In the genomic region with DNA sequence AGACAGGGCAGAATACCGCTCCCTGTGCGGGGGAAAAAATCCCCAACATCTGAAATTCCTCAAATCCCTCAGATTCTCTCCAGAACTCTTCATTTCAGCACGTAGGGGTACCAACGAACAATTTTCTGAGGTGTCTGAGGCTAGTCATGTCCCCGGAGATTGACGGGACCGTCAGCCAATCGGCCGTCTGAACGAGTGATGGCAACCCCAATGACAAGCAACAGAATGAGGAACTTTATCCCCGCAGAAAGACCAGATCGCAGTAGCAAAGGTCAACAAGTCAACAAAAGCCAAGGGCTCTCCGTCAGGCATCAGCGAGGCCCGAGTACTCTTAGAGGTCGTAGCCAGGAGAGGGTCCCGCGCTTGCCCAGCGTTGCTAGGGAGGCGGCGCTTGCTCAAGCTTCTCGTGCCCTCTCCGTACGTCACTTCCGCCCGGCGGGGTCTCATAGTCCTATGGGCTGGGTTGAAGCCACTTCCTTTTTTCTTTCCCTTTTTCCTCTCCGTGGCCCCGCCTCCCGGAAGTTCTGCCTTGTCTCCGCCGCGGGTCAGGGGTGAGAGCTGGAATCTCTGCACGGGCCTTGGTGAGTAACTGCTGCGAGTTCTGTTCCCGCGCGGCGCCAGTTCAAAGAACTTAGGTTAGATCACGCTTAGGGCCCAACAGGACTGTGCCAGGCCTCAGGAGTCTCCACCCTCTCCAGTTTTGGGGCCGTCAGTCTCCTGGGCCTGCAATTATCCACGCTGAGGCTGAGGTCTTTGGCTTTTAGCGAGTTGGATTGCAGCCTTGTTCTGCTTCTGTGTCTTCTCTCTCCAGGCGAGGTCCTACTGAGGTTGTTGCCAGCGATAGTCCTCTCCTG, we compare ENCODE assay signal across 8 cellular contexts. TPM values are rescaled to one million over a fixed set of nuclear protein-coding genes. Genes with fewer than 3 reads are reported as not detected.
A peak's percentile ranks its signal among the peaks of the same experiment; 100 is the strongest.
DNase-seq lines count a peak whose midpoint lies in the region; ATAC-seq and TF ChIP-seq lines count a peak whose summit lies in the region.

A gene with protein sequence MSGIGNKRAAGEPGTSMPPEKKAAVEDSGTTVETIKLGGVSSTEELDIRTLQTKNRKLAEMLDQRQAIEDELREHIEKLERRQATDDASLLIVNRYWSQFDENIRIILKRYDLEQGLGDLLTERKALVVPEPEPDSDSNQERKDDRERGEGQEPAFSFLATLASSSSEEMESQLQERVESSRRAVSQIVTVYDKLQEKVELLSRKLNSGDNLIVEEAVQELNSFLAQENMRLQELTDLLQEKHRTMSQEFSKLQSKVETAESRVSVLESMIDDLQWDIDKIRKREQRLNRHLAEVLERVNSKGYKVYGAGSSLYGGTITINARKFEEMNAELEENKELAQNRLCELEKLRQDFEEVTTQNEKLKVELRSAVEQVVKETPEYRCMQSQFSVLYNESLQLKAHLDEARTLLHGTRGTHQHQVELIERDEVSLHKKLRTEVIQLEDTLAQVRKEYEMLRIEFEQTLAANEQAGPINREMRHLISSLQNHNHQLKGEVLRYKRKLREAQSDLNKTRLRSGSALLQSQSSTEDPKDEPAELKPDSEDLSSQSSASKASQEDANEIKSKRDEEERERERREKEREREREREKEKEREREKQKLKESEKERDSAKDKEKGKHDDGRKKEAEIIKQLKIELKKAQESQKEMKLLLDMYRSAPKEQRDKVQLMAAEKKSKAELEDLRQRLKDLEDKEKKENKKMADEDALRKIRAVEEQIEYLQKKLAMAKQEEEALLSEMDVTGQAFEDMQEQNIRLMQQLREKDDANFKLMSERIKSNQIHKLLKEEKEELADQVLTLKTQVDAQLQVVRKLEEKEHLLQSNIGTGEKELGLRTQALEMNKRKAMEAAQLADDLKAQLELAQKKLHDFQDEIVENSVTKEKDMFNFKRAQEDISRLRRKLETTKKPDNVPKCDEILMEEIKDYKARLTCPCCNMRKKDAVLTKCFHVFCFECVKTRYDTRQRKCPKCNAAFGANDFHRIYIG (plus strand): TSS at position 520 of the 854 bp plus-strand sequence. CDS start 1,571 bp downstream, outside the sequence.

- peak within 1 kb of the TSS; percentile 99 for H3K27ac Mint-ChIP-seq in activated naive CD8-positive, alpha-beta T cell

- 0 to 1% methylated on average over 23 to 45 of the region's 45 CpGs for WGBS in testis, 2 donors

- TF ChIP-seq CTCF in GM10248 (IDR thresholded peaks at IDR 0.05; ENCODE audit: control extremely low read depth, extremely low read depth, low read depth, missing control alignments) (no peak), omental fat pad (IDR thresholded peaks at IDR 0.05) (no peak), testis (IDR thresholded peaks at IDR 0.05) (no peak)

- H3K4me3 ChIP-seq in testis = peak within 1 kb of the TSS; percentile 61 to 73

- intact Hi-C loops in testis (cut with DNase I; ENCODE audit: low total_unique reads) = loop anchor here (5.0 kb wide), 1 partner anchor 131 kb away; no protein-coding TSS in a partner anchor

- CTCF ChIA-PET in GM10248 (lab: Yijun Ruan, JAX) = interaction anchor here (0.6 to 2.5 kb wide), 6 partner anchors 11 to 85 kb away, joined by 3 to 16 read pairs (median 4); no protein-coding TSS in a partner anchor

- H3K27me3 ChIP-seq in testis = no peaks in the 10 kb centered on the region

- ATAC-seq in HG02623 (IDR thresholded peaks at IDR 0.05; ENCODE audit: unreplicated experiment) (peak; percentile 97), omental fat pad (ENCODE audit: low FRiP score) (peak; percentile 100)

- no peaks in the 10 kb centered on the region for H3K27me3 Mint-ChIP-seq in activated naive CD8-positive, alpha-beta T cell

- peaks cover 14% of the 10 kb centered on the region for H3K4me1 Mint-ChIP-seq in activated naive CD8-positive, alpha-beta T cell (ENCODE audit: low read depth)

- H3K4me1 ChIP-seq in testis = peaks cover 12% of the 10 kb centered on the region

- POLR2A ChIA-PET in GM10248 (lab: Yijun Ruan, JAX) = no interaction called here

- peak within 1 kb of the TSS; percentile 93 to 97 for H3K27ac ChIP-seq in testis

- peak; percentile 94 for DNase-seq in GM10248 (ENCODE audit: extremely low spot score)
- peak; percentile 98 for DNase-seq in NCI-H1105 (lab: John Stamatoyannopoulos, UW)
- DNase-seq in SKM-1 treated with dmso at 0.1 percent for 144 hours (lab: John Stamatoyannopoulos, UW; ENCODE audit: unreplicated experiment) = peak; percentile 86
- DNase-seq in glomerular visceral epithelial cell (ENCODE audit: extremely low spot score) = peak; percentile 98
- DNase-seq in omental fat pad (ENCODE audit: low spot score) = peak; percentile 100
- peak; percentile 100 for DNase-seq in testis

- peak within 1 kb of the TSS; percentile 96 for H3K4me3 Mint-ChIP-seq in activated naive CD8-positive, alpha-beta T cell

- no peaks in the 10 kb centered on the region for H3K9me3 Mint-ChIP-seq in activated naive CD8-positive, alpha-beta T cell (ENCODE audit: low read depth)

- H3K9me3 ChIP-seq in testis = no peaks in the 10 kb centered on the region

- peak; percentile 29 for TF ChIP-seq POLR2A in testis (IDR thresholded peaks at IDR 0.05)

- H3K36me3 Mint-ChIP-seq in activated naive CD8-positive, alpha-beta T cell = peaks cover 11% of the 10 kb centered on the region

- H3K36me3 ChIP-seq in testis (ENCODE audit: low read depth, missing control alignments) = no peaks in the 10 kb centered on the region

RNA-seq across cellular contexts. Expression of the gene that starts here (rescaled TPM):
- total RNA-seq in omental fat pad (10 to 100 TPM; 14.2 to 25.4 (median 19.8) TPM), testis (10 to 100 TPM; 36.7 to 53.1 TPM)
- 78.0 TPM for polyA plus RNA-seq in testis (ENCODE audit: insufficient read depth, low read depth, low replicate concordance)

Comparison
In these comparisons a context has a peak if more than half of its experiments do, and no peak if none do; other contexts are left out.
1. Peak in every context shown above with its lines: DNase-seq, ATAC-seq, H3K4me3 ChIP-seq and H3K27ac ChIP-seq.